Comparison of ENCODE assay signal across 1 cellular context in the genomic region with DNA sequence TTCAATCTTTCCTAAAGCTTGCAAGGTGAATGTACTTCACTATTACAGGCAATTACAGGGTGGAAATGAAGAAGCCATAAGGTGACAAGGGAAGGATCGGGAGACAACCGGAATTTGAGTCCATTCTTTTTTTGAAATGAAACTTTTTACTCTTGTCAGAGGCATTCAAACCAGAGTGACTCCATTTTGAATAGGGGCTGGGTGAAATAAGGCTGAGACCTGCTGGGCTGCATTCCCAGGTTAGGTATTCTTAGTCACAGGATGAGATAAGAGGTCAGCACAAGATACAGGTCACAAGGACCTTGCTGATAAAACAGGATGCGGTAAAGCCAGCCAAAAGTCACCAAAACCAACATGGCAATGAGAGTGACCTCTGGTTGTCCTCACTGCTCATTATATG.
TF ChIP-seq lines count a peak whose summit lies in the region.

No MANE protein-coding gene starts in this region.

TF ChIP-seq in K562, 482 proteins besides CTCF, POLR2A, EP300 and RAD21 (continued from another document and continues in another):
- TF ChIP-seq, protein P1, sequence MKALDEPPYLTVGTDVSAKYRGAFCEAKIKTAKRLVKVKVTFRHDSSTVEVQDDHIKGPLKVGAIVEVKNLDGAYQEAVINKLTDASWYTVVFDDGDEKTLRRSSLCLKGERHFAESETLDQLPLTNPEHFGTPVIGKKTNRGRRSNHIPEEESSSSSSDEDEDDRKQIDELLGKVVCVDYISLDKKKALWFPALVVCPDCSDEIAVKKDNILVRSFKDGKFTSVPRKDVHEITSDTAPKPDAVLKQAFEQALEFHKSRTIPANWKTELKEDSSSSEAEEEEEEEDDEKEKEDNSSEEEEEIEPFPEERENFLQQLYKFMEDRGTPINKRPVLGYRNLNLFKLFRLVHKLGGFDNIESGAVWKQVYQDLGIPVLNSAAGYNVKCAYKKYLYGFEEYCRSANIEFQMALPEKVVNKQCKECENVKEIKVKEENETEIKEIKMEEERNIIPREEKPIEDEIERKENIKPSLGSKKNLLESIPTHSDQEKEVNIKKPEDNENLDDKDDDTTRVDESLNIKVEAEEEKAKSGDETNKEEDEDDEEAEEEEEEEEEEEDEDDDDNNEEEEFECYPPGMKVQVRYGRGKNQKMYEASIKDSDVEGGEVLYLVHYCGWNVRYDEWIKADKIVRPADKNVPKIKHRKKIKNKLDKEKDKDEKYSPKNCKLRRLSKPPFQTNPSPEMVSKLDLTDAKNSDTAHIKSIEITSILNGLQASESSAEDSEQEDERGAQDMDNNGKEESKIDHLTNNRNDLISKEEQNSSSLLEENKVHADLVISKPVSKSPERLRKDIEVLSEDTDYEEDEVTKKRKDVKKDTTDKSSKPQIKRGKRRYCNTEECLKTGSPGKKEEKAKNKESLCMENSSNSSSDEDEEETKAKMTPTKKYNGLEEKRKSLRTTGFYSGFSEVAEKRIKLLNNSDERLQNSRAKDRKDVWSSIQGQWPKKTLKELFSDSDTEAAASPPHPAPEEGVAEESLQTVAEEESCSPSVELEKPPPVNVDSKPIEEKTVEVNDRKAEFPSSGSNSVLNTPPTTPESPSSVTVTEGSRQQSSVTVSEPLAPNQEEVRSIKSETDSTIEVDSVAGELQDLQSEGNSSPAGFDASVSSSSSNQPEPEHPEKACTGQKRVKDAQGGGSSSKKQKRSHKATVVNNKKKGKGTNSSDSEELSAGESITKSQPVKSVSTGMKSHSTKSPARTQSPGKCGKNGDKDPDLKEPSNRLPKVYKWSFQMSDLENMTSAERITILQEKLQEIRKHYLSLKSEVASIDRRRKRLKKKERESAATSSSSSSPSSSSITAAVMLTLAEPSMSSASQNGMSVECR (CRISPR knock-in tag; IDR thresholded peaks at IDR 0.05), result no peak
- TF ChIP-seq ZNF133 (CRISPR knock-in tag; IDR thresholded peaks at IDR 0.05), result peak; percentile 19; the same call in 1 of the 2 replicates
- TF ChIP-seq GTF2A2 (tag; IDR thresholded peaks at IDR 0.05), result peak; percentile 80
- TF ChIP-seq CHD4 (IDR thresholded peaks at IDR 0.05; ENCODE audit: insufficient read depth, insufficient replicate concordance, low read depth, low read length, poor library complexity, severe bottlenecking), result no peak
- TF ChIP-seq MEIS2 (IDR thresholded peaks at IDR 0.05; ENCODE audit: partially characterized antibody), result no peak
- TF ChIP-seq ARHGAP35 (IDR thresholded peaks at IDR 0.05; ENCODE audit: partially characterized antibody), result no peak
- TF ChIP-seq, protein P2, sequence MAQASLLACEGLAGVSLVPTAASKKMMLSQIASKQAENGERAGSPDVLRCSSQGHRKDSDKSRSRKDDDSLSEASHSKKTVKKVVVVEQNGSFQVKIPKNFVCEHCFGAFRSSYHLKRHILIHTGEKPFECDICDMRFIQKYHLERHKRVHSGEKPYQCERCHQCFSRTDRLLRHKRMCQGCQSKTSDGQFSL (CRISPR knock-in tag; IDR thresholded peaks at IDR 0.05), result no peak
- TF ChIP-seq, protein P2 (tag; IDR thresholded peaks at IDR 0.05), result peak in 1 of 2 experiments; percentile 81; a peak in 2 of 4 replicates
- no peak for TF ChIP-seq PHF8 (IDR thresholded peaks at IDR 0.05; ENCODE audit: borderline replicate concordance, low read length)
- TF ChIP-seq, protein P3, sequence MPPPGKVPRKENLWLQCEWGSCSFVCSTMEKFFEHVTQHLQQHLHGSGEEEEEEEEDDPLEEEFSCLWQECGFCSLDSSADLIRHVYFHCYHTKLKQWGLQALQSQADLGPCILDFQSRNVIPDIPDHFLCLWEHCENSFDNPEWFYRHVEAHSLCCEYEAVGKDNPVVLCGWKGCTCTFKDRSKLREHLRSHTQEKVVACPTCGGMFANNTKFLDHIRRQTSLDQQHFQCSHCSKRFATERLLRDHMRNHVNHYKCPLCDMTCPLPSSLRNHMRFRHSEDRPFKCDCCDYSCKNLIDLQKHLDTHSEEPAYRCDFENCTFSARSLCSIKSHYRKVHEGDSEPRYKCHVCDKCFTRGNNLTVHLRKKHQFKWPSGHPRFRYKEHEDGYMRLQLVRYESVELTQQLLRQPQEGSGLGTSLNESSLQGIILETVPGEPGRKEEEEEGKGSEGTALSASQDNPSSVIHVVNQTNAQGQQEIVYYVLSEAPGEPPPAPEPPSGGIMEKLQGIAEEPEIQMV (tag; conservative IDR thresholded peaks at IDR 0.05; ENCODE audit: low read depth), result peak; percentile 44; the same call in 1 of the 2 replicates
- peak; percentile 47; the same call in 1 of the 2 replicates for TF ChIP-seq CTBP1 (IDR thresholded peaks at IDR 0.05; ENCODE audit: borderline replicate concordance)
- no peak for TF ChIP-seq EGR1 (conservative IDR thresholded peaks at IDR 0.05)
- peak; percentile 47; the same call in 1 of the 2 replicates for TF ChIP-seq NR2C1 (IDR thresholded peaks at IDR 0.05)
- TF ChIP-seq NR2C1 (tag; IDR thresholded peaks at IDR 0.05), result peak; percentile 86
- TF ChIP-seq ZNF212 (CRISPR knock-in tag; IDR thresholded peaks at IDR 0.05), result 0 out of 2 replicates have a peak, but pooled peaks have one; percentile 46
- no peak for TF ChIP-seq SAFB2 (IDR thresholded peaks at IDR 0.05; ENCODE audit: borderline replicate concordance, low read depth, low read length, severe bottlenecking)
- no peak for TF ChIP-seq GATA2 (CRISPR knock-in tag; IDR thresholded peaks at IDR 0.05)
- no peak for TF ChIP-seq PRMT5 (CRISPR knock-in tag; IDR thresholded peaks at IDR 0.05)
- no peak for TF ChIP-seq CEBPB (tag; IDR thresholded peaks at IDR 0.05)
- TF ChIP-seq, protein P4, sequence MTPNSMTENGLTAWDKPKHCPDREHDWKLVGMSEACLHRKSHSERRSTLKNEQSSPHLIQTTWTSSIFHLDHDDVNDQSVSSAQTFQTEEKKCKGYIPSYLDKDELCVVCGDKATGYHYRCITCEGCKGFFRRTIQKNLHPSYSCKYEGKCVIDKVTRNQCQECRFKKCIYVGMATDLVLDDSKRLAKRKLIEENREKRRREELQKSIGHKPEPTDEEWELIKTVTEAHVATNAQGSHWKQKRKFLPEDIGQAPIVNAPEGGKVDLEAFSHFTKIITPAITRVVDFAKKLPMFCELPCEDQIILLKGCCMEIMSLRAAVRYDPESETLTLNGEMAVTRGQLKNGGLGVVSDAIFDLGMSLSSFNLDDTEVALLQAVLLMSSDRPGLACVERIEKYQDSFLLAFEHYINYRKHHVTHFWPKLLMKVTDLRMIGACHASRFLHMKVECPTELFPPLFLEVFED (CRISPR knock-in tag; conservative IDR thresholded peaks at IDR 0.05), result no peak
- TF ChIP-seq CBX2 (IDR thresholded peaks at IDR 0.05; ENCODE audit: insufficient read depth, low read length, poor library complexity, severe bottlenecking), result no peak
- peak in 1 of 2 experiments; percentile 93; a peak in 2 of 4 replicates for TF ChIP-seq TEAD1 (CRISPR knock-in tag; IDR thresholded peaks at IDR 0.05)
- no peak for TF ChIP-seq CHCHD3 (CRISPR knock-in tag; IDR thresholded peaks at IDR 0.05)
- TF ChIP-seq MTA3 (IDR thresholded peaks at IDR 0.05; ENCODE audit: borderline replicate concordance), result no peak
- no peak for TF ChIP-seq GABPB2 (CRISPR knock-in tag; conservative IDR thresholded peaks at IDR 0.05)
- TF ChIP-seq, protein P5, sequence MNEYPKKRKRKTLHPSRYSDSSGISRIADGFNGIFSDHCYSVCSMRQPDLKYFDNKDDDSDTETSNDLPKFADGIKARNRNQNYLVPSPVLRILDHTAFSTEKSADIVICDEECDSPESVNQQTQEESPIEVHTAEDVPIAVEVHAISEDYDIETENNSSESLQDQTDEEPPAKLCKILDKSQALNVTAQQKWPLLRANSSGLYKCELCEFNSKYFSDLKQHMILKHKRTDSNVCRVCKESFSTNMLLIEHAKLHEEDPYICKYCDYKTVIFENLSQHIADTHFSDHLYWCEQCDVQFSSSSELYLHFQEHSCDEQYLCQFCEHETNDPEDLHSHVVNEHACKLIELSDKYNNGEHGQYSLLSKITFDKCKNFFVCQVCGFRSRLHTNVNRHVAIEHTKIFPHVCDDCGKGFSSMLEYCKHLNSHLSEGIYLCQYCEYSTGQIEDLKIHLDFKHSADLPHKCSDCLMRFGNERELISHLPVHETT (CRISPR knock-in tag; conservative IDR thresholded peaks at IDR 0.05 in 1 of 2, IDR thresholded peaks at IDR 0.05 in 1 of 2), result peak in 1 of 2 experiments; percentile 67; a peak in 2 of 4 replicates
- TF ChIP-seq MEF2D (tag; conservative IDR thresholded peaks at IDR 0.05; ENCODE audit: low read depth), result peak; percentile 92
- TF ChIP-seq, protein P6, sequence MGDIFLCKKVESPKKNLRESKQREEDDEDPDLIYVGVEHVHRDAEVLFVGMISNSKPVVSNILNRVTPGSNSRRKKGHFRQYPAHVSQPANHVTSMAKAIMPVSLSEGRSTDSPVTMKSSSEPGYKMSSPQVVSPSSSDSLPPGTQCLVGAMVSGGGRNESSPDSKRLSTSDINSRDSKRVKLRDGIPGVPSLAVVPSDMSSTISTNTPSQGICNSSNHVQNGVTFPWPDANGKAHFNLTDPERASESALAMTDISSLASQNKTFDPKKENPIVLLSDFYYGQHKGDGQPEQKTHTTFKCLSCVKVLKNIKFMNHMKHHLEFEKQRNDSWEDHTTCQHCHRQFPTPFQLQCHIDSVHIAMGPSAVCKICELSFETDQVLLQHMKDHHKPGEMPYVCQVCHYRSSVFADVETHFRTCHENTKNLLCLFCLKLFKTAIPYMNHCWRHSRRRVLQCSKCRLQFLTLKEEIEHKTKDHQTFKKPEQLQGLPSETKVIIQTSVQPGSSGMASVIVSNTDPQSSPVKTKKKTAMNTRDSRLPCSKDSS (IDR thresholded peaks at IDR 0.05; ENCODE audit: low read depth, partially characterized antibody), result no peak
- peak; percentile 83; the same call in 1 of the 2 replicates for TF ChIP-seq ZNF644 (tag; IDR thresholded peaks at IDR 0.05; ENCODE audit: low read depth)
- no peak for TF ChIP-seq ZNF24 (IDR thresholded peaks at IDR 0.05)
- TF ChIP-seq, protein P7, sequence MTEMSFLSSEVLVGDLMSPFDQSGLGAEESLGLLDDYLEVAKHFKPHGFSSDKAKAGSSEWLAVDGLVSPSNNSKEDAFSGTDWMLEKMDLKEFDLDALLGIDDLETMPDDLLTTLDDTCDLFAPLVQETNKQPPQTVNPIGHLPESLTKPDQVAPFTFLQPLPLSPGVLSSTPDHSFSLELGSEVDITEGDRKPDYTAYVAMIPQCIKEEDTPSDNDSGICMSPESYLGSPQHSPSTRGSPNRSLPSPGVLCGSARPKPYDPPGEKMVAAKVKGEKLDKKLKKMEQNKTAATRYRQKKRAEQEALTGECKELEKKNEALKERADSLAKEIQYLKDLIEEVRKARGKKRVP (CRISPR knock-in tag; IDR thresholded peaks at IDR 0.05), result no peak
- TF ChIP-seq, protein P8, sequence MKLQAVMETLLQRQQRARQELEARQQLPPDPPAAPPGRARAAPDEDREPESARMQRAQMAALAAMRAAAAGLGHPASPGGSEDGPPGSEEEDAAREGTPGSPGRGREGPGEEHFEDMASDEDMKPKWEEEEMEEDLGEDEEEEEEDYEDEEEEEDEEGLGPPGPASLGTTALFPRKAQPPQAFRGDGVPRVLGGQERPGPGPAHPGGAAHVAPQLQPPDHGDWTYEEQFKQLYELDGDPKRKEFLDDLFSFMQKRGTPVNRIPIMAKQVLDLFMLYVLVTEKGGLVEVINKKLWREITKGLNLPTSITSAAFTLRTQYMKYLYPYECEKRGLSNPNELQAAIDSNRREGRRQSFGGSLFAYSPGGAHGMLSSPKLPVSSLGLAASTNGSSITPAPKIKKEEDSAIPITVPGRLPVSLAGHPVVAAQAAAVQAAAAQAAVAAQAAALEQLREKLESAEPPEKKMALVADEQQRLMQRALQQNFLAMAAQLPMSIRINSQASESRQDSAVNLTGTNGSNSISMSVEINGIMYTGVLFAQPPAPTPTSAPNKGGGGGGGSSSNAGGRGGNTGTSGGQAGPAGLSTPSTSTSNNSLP (IDR thresholded peaks at IDR 0.05; ENCODE audit: borderline replicate concordance, low read depth, low read length), result no peak
- TF ChIP-seq, protein P9, sequence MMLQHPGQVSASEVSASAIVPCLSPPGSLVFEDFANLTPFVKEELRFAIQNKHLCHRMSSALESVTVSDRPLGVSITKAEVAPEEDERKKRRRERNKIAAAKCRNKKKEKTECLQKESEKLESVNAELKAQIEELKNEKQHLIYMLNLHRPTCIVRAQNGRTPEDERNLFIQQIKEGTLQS (IDR thresholded peaks at IDR 0.05), result no peak
- TF ChIP-seq, protein P9 (CRISPR knock-in tag; conservative IDR thresholded peaks at IDR 0.05), result no peak
- no peak for TF ChIP-seq HNRNPL (IDR thresholded peaks at IDR 0.05; ENCODE audit: low read depth, low read length)
- no peak for TF ChIP-seq SETDB1 (IDR thresholded peaks at IDR 0.05; ENCODE audit: low read length)
- TF ChIP-seq HIVEP1 (CRISPR knock-in tag; IDR thresholded peaks at IDR 0.05), result peak; percentile 81; the same call in 1 of the 2 replicates
- TF ChIP-seq, protein P10, sequence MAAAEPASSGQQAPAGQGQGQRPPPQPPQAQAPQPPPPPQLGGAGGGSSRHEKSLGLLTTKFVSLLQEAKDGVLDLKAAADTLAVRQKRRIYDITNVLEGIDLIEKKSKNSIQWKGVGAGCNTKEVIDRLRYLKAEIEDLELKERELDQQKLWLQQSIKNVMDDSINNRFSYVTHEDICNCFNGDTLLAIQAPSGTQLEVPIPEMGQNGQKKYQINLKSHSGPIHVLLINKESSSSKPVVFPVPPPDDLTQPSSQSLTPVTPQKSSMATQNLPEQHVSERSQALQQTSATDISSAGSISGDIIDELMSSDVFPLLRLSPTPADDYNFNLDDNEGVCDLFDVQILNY (CRISPR knock-in tag; IDR thresholded peaks at IDR 0.05), result no peak
- no peak for TF ChIP-seq E2F3 (CRISPR knock-in tag; IDR thresholded peaks at IDR 0.05)
- TF ChIP-seq ARID2 (IDR thresholded peaks at IDR 0.05), result no peak
- no peak for TF ChIP-seq PHTF2 (CRISPR knock-in tag; IDR thresholded peaks at IDR 0.05)
- no peak for TF ChIP-seq TOE1 (IDR thresholded peaks at IDR 0.05; ENCODE audit: borderline replicate concordance)
- TF ChIP-seq TOE1 (CRISPR knock-in tag; IDR thresholded peaks at IDR 0.05; ENCODE audit: borderline replicate concordance, low read depth), result no peak
- TF ChIP-seq MYC (IDR thresholded peaks at IDR 0.05; ENCODE audit: low read depth, low read length), result no peak
- TF ChIP-seq MYC (CRISPR knock-in tag; IDR thresholded peaks at IDR 0.05; ENCODE audit: borderline replicate concordance, low read depth), result no peak
- TF ChIP-seq, protein P11, sequence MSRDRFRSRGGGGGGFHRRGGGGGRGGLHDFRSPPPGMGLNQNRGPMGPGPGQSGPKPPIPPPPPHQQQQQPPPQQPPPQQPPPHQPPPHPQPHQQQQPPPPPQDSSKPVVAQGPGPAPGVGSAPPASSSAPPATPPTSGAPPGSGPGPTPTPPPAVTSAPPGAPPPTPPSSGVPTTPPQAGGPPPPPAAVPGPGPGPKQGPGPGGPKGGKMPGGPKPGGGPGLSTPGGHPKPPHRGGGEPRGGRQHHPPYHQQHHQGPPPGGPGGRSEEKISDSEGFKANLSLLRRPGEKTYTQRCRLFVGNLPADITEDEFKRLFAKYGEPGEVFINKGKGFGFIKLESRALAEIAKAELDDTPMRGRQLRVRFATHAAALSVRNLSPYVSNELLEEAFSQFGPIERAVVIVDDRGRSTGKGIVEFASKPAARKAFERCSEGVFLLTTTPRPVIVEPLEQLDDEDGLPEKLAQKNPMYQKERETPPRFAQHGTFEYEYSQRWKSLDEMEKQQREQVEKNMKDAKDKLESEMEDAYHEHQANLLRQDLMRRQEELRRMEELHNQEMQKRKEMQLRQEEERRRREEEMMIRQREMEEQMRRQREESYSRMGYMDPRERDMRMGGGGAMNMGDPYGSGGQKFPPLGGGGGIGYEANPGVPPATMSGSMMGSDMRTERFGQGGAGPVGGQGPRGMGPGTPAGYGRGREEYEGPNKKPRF (IDR thresholded peaks at IDR 0.05; ENCODE audit: low read depth, low read length), result no peak
- no peak for TF ChIP-seq ZNF444 (CRISPR knock-in tag; IDR thresholded peaks at IDR 0.05)
